In genomic region chr11:74255741-74256369, GRCh38 we compare ENCODE assay signal across 9 cellular contexts. TPM values are rescaled to one million over a fixed set of nuclear protein-coding genes. Genes with fewer than 3 reads are reported as not detected.
DNase-seq lines count a peak whose midpoint lies in the region; ATAC-seq and TF ChIP-seq lines count a peak whose summit lies in the region.
"Had no signal": no experiment of that assay in that cellular context is flagged by ENCODE, and none has a peak within 500 bp of the region (broad histone marks: within the 10 kb centered on the region; RNA-seq: fewer than 3 reads in every experiment).

No MANE protein-coding gene starts in this region.

- TF ChIP-seq CTCF in AG04450 (IDR thresholded peaks at IDR 0.05; ENCODE audit: low read depth, low read length) (peak; percentile 96), dorsolateral prefrontal cortex (IDR thresholded peaks at IDR 0.05 in 54 of 56, conservative IDR thresholded peaks at IDR 0.05 in 2 of 56; ENCODE audit: low read depth in 1 of 56, partially characterized antibody in 56 of 56) (peak; percentile 72 to 97 (median 92)), lung (IDR thresholded peaks at IDR 0.05; ENCODE audit: control extremely low read depth, extremely low read depth) (peak; percentile 77)

- H3K36me3 ChIP-seq in lung (ENCODE audit: control insufficient read depth in 2 of 2, insufficient read depth in 2 of 2, low read length in 2 of 2) = peaks cover 27 to 35% of the 10 kb centered on the region in 2 donors

- no peak overlapping the region for H3K4me3 Mint-ChIP-seq in activated CD4-positive, alpha-beta T cell treated with anti-CD3 and anti-CD28 coated beads, Interleukin-2, amount 10 ng/mL, durations not matched to agents 24 days and 14 days

- H3K27ac Mint-ChIP-seq in activated CD4-positive, alpha-beta T cell treated with anti-CD3 and anti-CD28 coated beads, Interleukin-2, amount 10 ng/mL, durations not matched to agents 24 days and 14 days = no peak overlapping the region

- H3K27ac ChIP-seq in AG04450 (ENCODE audit: low read depth, low read length) (no peak overlapping the region), dorsolateral prefrontal cortex (no peak overlapping the region), lung (ENCODE audit: low read depth in 1 of 2, low read length in 1 of 2) (no peak overlapping the region)
- H3K27ac ChIP-seq: skin epidermis had no signal

- H3K9me3 Mint-ChIP-seq in activated CD4-positive, alpha-beta T cell treated with anti-CD3 and anti-CD28 coated beads, Interleukin-2, amount 10 ng/mL, durations not matched to agents 24 days and 14 days = no peaks in the 10 kb centered on the region

- H3K36me3 Mint-ChIP-seq in activated CD4-positive, alpha-beta T cell treated with anti-CD3 and anti-CD28 coated beads, Interleukin-2, amount 10 ng/mL, durations not matched to agents 24 days and 14 days (ENCODE audit: low read depth) = peaks cover 16% of the 10 kb centered on the region

- DNase-seq in AG04450 (ENCODE audit: low read depth, low spot score) (no peak), GM19238 (ENCODE audit: insufficient read length, low spot score) (peak; percentile 50), NCI-H2227 (lab: John Stamatoyannopoulos, UW; ENCODE audit: unreplicated experiment) (peak; percentile 64), dorsolateral prefrontal cortex (peak in 7 of 10 donors; percentile 7 to 58 (median 43)), lung (ENCODE audit: low spot score) (peak; percentile 46)
- DNase-seq in activated CD4-positive, alpha-beta T cell treated with anti-CD3 and anti-CD28 coated beads, Interleukin-2, amount 10 ng/mL, durations not matched to agents 24 days and 14 days = peak; percentile 87
- peak; percentile 55 for DNase-seq in stimulated activated CD8-positive, alpha-beta memory T cell treated with anti-CD3 and anti-CD28 coated beads, Interleukin-4, amount 100 ng/mL, for 48 hours

- POLR2A ChIA-PET in AG04450 (lab: Yijun Ruan, JAX) = interaction anchor here (0.5 to 1.7 kb wide), 3 partner anchors 45 to 193 kb away, joined by 3 to 6 read pairs (median 4); no protein-coding TSS in a partner anchor

- no peak for ATAC-seq in lung (ENCODE audit: insufficient read depth, low FRiP score)
- no peak for ATAC-seq in GM21619 (IDR thresholded peaks at IDR 0.05; ENCODE audit: unreplicated experiment)

- CTCF ChIA-PET in AG04450 (lab: Charles Lee) = interaction anchor here (0.6 to 7.2 kb wide), 56 partner anchors 9 to 524 kb away, joined by 3 to 172 read pairs (median 4); partner anchors contain the start of genes C2CD3, LIPT2, PGM2L1 and PPME1

- H3K27me3 ChIP-seq in AG04450 (ENCODE audit: control insufficient read depth, insufficient read depth, low read length) (no peaks in the 10 kb centered on the region), dorsolateral prefrontal cortex (no peaks in the 10 kb centered on the region), lung (ENCODE audit: control insufficient read depth, insufficient read depth) (no peaks in the 10 kb centered on the region)

- H3K9me3 ChIP-seq in AG04450 (ENCODE audit: control insufficient read depth, insufficient read depth, low read length) (peaks cover 2% of the 10 kb centered on the region; the same call in 1 of the 2 replicates), lung (ENCODE audit: control insufficient read depth in 2 of 2, insufficient read depth in 1 of 2, low read length in 1 of 2) (no peaks in the 10 kb centered on the region)

- H3K4me1 Mint-ChIP-seq in activated CD4-positive, alpha-beta T cell treated with anti-CD3 and anti-CD28 coated beads, Interleukin-2, amount 10 ng/mL, durations not matched to agents 24 days and 14 days = no peaks in the 10 kb centered on the region

- no peaks in the 10 kb centered on the region for H3K4me1 ChIP-seq in lung (ENCODE audit: control insufficient read depth in 2 of 2, insufficient read depth in 2 of 2, low read length in 2 of 2)

- intact Hi-C loops in activated CD4-positive, alpha-beta T cell treated with anti-CD3 and anti-CD28 coated beads, Interleukin-2, amount 10 ng/mL, durations not matched to agents 24 days and 14 days (cut with micrococcal nuclease) = loop anchor here (1.0 to 10.0 kb wide), 4 partner anchors 66 to 319 kb away; no protein-coding TSS in a partner anchor
- intact Hi-C loops in dorsolateral prefrontal cortex (cut with DNase I) = loop anchor here (1.0 to 10.0 kb wide), 4 partner anchors 69 to 294 kb away; no protein-coding TSS in a partner anchor

- 48 to 49% methylated on average over 5 of the region's 5 CpGs for WGBS in lung, 2 donors

- H3K27me3 Mint-ChIP-seq in activated CD4-positive, alpha-beta T cell treated with anti-CD3 and anti-CD28 coated beads, Interleukin-2, amount 10 ng/mL, durations not matched to agents 24 days and 14 days = peaks cover under 1% of the 10 kb centered on the region

- no peak overlapping the region for H3K4me3 ChIP-seq in AG04450 (ENCODE audit: low read depth, low read length)
- H3K4me3 ChIP-seq in dorsolateral prefrontal cortex = no peak overlapping the region
- H3K4me3 ChIP-seq in lung = no peak overlapping the region
- H3K4me3 ChIP-seq: skin epidermis had no signal

RNA-seq across cellular contexts. Expression of gene P4HA3, which starts 55.6 kb away (rescaled TPM):
- polyA plus RNA-seq in AG04450 (2011; rRNA removed) = 8.5 and 10.7 TPM in 2 replicates
- 3.1 and 4.0 TPM in 2 replicates for polyA minus RNA-seq in AG04450 (2011; rRNA and poly(A)+ RNA removed)
- not detected in 2 replicates for total RNA-seq in activated CD4-positive, alpha-beta T cell treated with anti-CD3 and anti-CD28 coated beads, Interleukin-2, amount 10 ng/mL, durations not matched to agents 24 days and 14 days
- 1 to 10 TPM in 7 of 120 experiments, under 1 TPM in 39, not detected in 74; 0.19 to 1.7 (median 0.46) TPM for total RNA-seq in dorsolateral prefrontal cortex
- 1 to 10 TPM in 1 of 2 donors, under 1 TPM in 1; 0.40 to 3.3 TPM for total RNA-seq in lung
- polyA plus RNA-seq in lung = 1 to 10 TPM in 1 of 2 donors, under 1 TPM in 1; 0.89 to 1.1 TPM
